In genomic region chr12:56522486-56523193, GRCh38 we compare ENCODE assay signal across 8 cellular contexts. TPM values are rescaled to one million over a fixed set of nuclear protein-coding genes. Genes with fewer than 3 reads are reported as not detected.
DNase-seq lines count a peak whose midpoint lies in the region; ATAC-seq and TF ChIP-seq lines count a peak whose summit lies in the region.

No MANE protein-coding gene starts in this region.

- 46 to 58% methylated on average over 2 to 4 of the region's 4 CpGs for WGBS in transverse colon (ENCODE audit: low coverage in 1 of 2), 2 donors

- no peaks in the 10 kb centered on the region for H3K9me3 ChIP-seq in lower lobe of right lung
- H3K9me3 ChIP-seq in transverse colon, result no peaks in the 10 kb centered on the region

- H3K36me3 ChIP-seq in lower lobe of right lung, result no peaks in the 10 kb centered on the region
- H3K36me3 ChIP-seq in transverse colon, result no peaks in the 10 kb centered on the region

- H3K4me3 ChIP-seq in AG10803 (ENCODE audit: low read length) (peak overlapping the region; percentile 83), LNCaP clone FGC (ENCODE audit: low read depth, low read length) (peak overlapping the region; percentile 56), lower lobe of right lung (peak overlapping the region; percentile 56), transverse colon (peak overlapping the region; percentile 29 to 63 (median 46))

- H3K27me3 ChIP-seq in lower lobe of right lung (ENCODE audit: low read depth), result no peaks in the 10 kb centered on the region
- H3K27me3 ChIP-seq in transverse colon, result no peaks in the 10 kb centered on the region

- no peak for TF ChIP-seq EP300 in transverse colon (IDR thresholded peaks at IDR 0.05; ENCODE audit: low read depth)

- ATAC-seq in lower lobe of right lung, result no peak
- ATAC-seq in GM21576 (IDR thresholded peaks at IDR 0.05; ENCODE audit: unreplicated experiment), result no peak
- ATAC-seq in HG03520 (IDR thresholded peaks at IDR 0.05; ENCODE audit: unreplicated experiment), result no peak

- intact Hi-C loops in lower lobe of right lung (cut with DNase I), result no loop called here
- intact Hi-C loops in transverse colon (cut with DNase I; ENCODE audit: low total_unique reads), result loop anchor here (1.0 kb wide), 1 partner anchor 25 kb away; no protein-coding TSS in a partner anchor

- DNase-seq in AG10803 (ENCODE audit: low read depth), result peak; percentile 55
- no peak for DNase-seq in LNCaP clone FGC (ENCODE audit: low read depth)
- DNase-seq in caudate nucleus (lab: John Stamatoyannopoulos, UW), result peak in 4 of 61 donors; percentile 0 to 4 (median 2)
- no peak for DNase-seq in lower lobe of right lung
- no peak for DNase-seq in transverse colon
- DNase-seq in DMS53 (lab: John Stamatoyannopoulos, UW), result no peak

- H3K27ac ChIP-seq in caudate nucleus (ENCODE audit: low read depth, low read length), result peak overlapping the region; percentile 82
- H3K27ac ChIP-seq in lower lobe of right lung, result peak overlapping the region; percentile 83
- peak overlapping the region; percentile 87 to 91 (median 88) for H3K27ac ChIP-seq in transverse colon

- in situ Hi-C loops in transverse colon (cut with MboI; ENCODE audit: low pct_ligation_motif_present in 1 of 4, low pct_unique_long_range_greater_than_20kb in 1 of 4, low sequenced_read_pairs in 3 of 4), result no loop called here

- H3K4me1 ChIP-seq in lower lobe of right lung, result peaks cover 78% of the 10 kb centered on the region
- H3K4me1 ChIP-seq in transverse colon, result peaks cover 0 to 64% (median 21%) of the 10 kb centered on the region in 4 donors

- no peak for TF ChIP-seq POLR2A in transverse colon (IDR thresholded peaks at IDR 0.05)

- no peak for TF ChIP-seq CTCF in AG10803 (conservative IDR thresholded peaks at IDR 0.05; ENCODE audit: low read length)
- TF ChIP-seq CTCF in LNCaP clone FGC (IDR thresholded peaks at IDR 0.05; ENCODE audit: control insufficient read depth, extremely low read depth, insufficient read depth), result no peak
- no peak for TF ChIP-seq CTCF in lower lobe of right lung (IDR thresholded peaks at IDR 0.05)
- TF ChIP-seq CTCF in transverse colon (IDR thresholded peaks at IDR 0.05), result no peak

RNA-seq across cellular contexts. Expression of gene RBMS2, which starts 1.0 kb away (rescaled TPM):
- 129 TPM for total RNA-seq in lower lobe of right lung
- 10 to 100 TPM; 17.3 to 55.1 (median 25.2) TPM for total RNA-seq in transverse colon

RNA-seq across cellular contexts. Expression of gene GLS2, which starts 34.7 kb away (rescaled TPM):
- 4.8 TPM for total RNA-seq in lower lobe of right lung
- total RNA-seq in transverse colon, result under 1 TPM in 2 of 4 donors, not detected in 2; 0.41 to 0.95 TPM

RNA-seq across cellular contexts. Expression of gene SPRYD4, which starts 54.3 kb away (rescaled TPM):
- total RNA-seq in lower lobe of right lung (3.1 TPM), transverse colon (10 to 100 TPM in 1 of 4 donors, 1 to 10 TPM in 3; 3.0 to 11.5 (median 3.9) TPM)
